ENCODE assay signal across 24 cellular contexts in the genomic region with DNA sequence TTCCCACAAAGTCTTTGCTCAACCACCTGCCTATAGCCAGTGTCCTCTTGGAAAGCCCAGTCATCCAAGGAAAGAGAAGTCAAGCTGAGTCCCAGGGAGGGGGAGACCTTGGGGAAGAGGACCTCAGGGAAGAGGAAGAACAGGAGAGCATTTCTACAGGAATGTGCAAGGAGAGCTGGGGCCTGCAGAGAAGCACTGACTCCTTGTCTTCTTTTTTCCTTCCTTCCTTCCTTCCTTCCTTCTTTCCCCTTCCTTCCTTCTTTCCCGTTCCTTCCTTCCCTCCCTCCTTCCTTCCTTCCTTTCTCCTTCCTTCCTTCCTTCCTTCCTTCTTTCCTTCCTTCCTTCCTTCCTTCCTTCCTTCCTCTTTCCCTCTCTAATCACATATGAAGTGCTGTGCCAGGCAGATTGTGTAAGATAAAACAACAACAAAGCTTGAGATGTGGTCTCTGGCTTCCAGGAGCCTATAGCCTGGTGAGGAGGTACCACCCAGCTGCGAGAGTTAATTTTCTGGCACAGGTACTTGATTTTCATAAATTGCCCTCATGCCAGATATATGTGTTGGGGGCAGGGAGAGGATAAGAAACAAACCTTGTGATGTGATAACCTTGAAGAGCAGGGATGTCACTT.
"Had no signal": no experiment of that assay in that cellular context is flagged by ENCODE, and none has a peak within 500 bp of the region (broad histone marks: within the 10 kb centered on the region; RNA-seq: fewer than 3 reads in every experiment).

No MANE protein-coding gene starts in this region.

- ATAC-seq: T-cell had no signal

- H3K36me3 ChIP-seq: brain microvascular endothelial cell, cardiac muscle cell, MG63, Peyer's patch had no signal

- H3K4me3 ChIP-seq: cardiac muscle cell, MG63, Peyer's patch had no signal

- H3K9me3 ChIP-seq: MG63, Peyer's patch had no signal

- FAIRE-seq: TTC549 had no signal

- H3K27ac ChIP-seq: brain microvascular endothelial cell, cardiac muscle cell, Peyer's patch had no signal

- DNase-seq: activated CD4-positive, alpha-beta memory T cell treated with anti-CD3 and anti-CD28 coated beads, Interleukin-2, amount 10 ng/mL, durations not matched to agents 7 days and 5 days; activated CD4-positive, alpha-beta T cell treated with anti-CD3 and anti-CD28 coated beads, Interleukin-2, amount 10 ng/mL, durations not matched to agents 7 days and 5 days; activated CD4-positive, CD25-positive, alpha-beta regulatory T cell; activated gamma-delta T cell treated with Interleukin-2 at 50 U/mL for 16 hours; activated naive CD4-positive, alpha-beta T cell treated with anti-CD3 and anti-CD28 coated beads, Interleukin-2, amount 10 ng/mL, durations not matched to agents 7 days and 5 days; activated naive CD8-positive, alpha-beta T cell treated with anti-CD3 and anti-CD28 coated beads for 36 hours; activated T-cell treated with anti-CD3 and anti-CD28 coated beads for 4 hours; activated T-cell treated with anti-CD3 and anti-CD28 coated beads, Interleukin-2, amount 50 U/mL, for 48 hours; brain microvascular endothelial cell; MG63; MV-4-11; NCI-H1092 treated with DMSO at 0.1 percent for 48 hours; NCI-H1436; NCI-H1694 treated with DMSO at 0.1 percent for 48 hours; NCI-H2029 treated with DMSO at 0.1 percent for 48 hours; NCI-H510A treated with DMSO at 0.1 percent for 48 hours; NCI-H69; Peyer's patch; SHP77 treated with DMSO at 0.1 percent for 48 hours; T-cell; T-helper 2 cell; T1000 had no signal

- H3K27me3 ChIP-seq: brain microvascular endothelial cell, MG63, Peyer's patch had no signal
